In the genomic region with DNA sequence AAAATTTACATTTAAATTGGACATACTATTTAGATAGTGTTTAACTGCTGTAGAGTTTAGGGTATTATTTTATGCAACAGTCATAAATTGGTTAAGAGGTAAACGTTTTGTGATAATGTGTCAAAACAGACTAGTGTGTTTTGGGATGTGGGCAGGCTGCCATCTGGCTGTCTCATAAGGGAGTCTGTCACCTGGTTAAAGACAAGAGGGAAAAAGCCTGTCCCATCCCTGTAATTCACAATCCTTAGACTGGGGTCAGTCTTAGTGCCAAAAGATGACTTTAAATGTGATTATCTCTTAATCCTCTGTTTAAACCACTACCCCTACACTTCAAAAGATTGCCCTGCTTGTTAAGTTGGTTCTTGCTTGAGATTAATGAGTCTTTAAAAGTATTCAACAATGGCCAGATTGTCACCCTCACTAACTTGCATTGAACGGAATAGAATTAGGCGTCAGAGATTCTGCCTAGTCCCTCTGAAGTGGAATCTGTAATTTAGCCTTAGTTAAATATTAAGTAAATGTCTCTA, we compare ENCODE assay signal across 11 cellular contexts. TPM values are rescaled to one million over a fixed set of nuclear protein-coding genes. Genes with fewer than 3 reads are reported as not detected.
A peak's percentile ranks its signal among the peaks of the same experiment; 100 is the strongest.
DNase-seq lines count a peak whose midpoint lies in the region; ATAC-seq and TF ChIP-seq lines count a peak whose summit lies in the region.
"Had no signal": no experiment of that assay in that cellular context is flagged by ENCODE, and none has a peak within 500 bp of the region (broad histone marks: within the 10 kb centered on the region; RNA-seq: fewer than 3 reads in every experiment).

No MANE protein-coding gene starts in this region.

- no peak for TF ChIP-seq CTCF in Calu3 (IDR thresholded peaks at IDR 0.05; ENCODE audit: unreplicated experiment)

- no peak overlapping the region for H3K27ac Mint-ChIP-seq in Calu3 (ENCODE audit: unreplicated experiment)
- H3K27ac Mint-ChIP-seq: progenitor cell of endocrine pancreas had no signal

- no peaks in the 10 kb centered on the region for H3K4me1 Mint-ChIP-seq in Calu3 (ENCODE audit: low read depth, unreplicated experiment)

- H3K4me3 Mint-ChIP-seq in Calu3 (ENCODE audit: low read depth, unreplicated experiment): no peak overlapping the region

- CTCF ChIA-PET in Calu3 (lab: Charles Lee): interaction anchor here (0.6 to 1.2 kb wide), 2 partner anchors 16 to 166 kb away, joined by 3 to 8 read pairs; no protein-coding TSS in a partner anchor

- H3K27me3 Mint-ChIP-seq in Calu3 (ENCODE audit: unreplicated experiment): no peaks in the 10 kb centered on the region

- intact Hi-C loops in Calu3 (cut with micrococcal nuclease; ENCODE audit: unreplicated experiment): loop anchor here (2.0 to 5.0 kb wide), 2 partner anchors 56 to 165 kb away; no protein-coding TSS in a partner anchor

- H3K9me3 Mint-ChIP-seq in Calu3 (ENCODE audit: low read depth, unreplicated experiment): no peaks in the 10 kb centered on the region

- DNase-seq in Calu3 (peak; percentile 16), NCI-H1694 (lab: John Stamatoyannopoulos, UW) (peak; percentile 61), cerebellar cortex (ENCODE audit: low spot score) (peak; percentile 61), retina (no peak)
- no peak for DNase-seq in stimulated activated naive CD8-positive, alpha-beta T cell treated with anti-CD3 and anti-CD28 coated beads, Interleukin-15, Interleukin-2, amounts not matched to agents 100 U/mL and 50 U/mL, for 24 hours
- DNase-seq in stimulated activated CD4-positive, alpha-beta T cell treated with anti-CD3 and anti-CD28 coated beads, Interleukin-2, amount 100 ng/mL, for 24 hours: no peak
- DNase-seq: NCI-H774, tibial artery had no signal

- peak; percentile 39 for ATAC-seq in GM18498 (IDR thresholded peaks at IDR 0.05; ENCODE audit: unreplicated experiment)
- ATAC-seq in stimulated activated naive CD8-positive, alpha-beta T cell treated with anti-CD3 and anti-CD28 coated beads, Interleukin-15, Interleukin-2, amounts not matched to agents 100 U/mL and 50 U/mL, for 24 hours: no peak
- ATAC-seq in activated CD4-positive, CD25-positive, alpha-beta regulatory T cell treated with anti-CD3 and anti-CD28 coated beads, Interleukin-2, amount 50 U/mL, for 24 hours: no peak

- H3K36me3 Mint-ChIP-seq in Calu3 (ENCODE audit: insufficient read depth, unreplicated experiment): peaks cover 17% of the 10 kb centered on the region

- no TSS peak for BruUV-seq in Calu3 (replicated peaks; lab: Mats Ljungman, UMichigan)

RNA-seq across cellular contexts. Expression of a gene that starts 59.2 kb away (rescaled TPM):
- total RNA-seq in Calu3 (2022): 48.8 and 56.9 TPM in 2 replicates

Comparison
In these comparisons a context has a peak if more than half of its experiments do, and no peak if none do; other contexts are left out.
1. DNase-seq: peak in Calu3 (single experiment), NCI-H1694 (single experiment) and cerebellar cortex (single experiment); none in stimulated activated naive CD8-positive, alpha-beta T cell treated with anti-CD3 and anti-CD28 coated beads, Interleukin-15, Interleukin-2, amounts not matched to agents 100 U/mL and 50 U/mL, for 24 hours (single experiment), retina (single experiment) and stimulated activated CD4-positive, alpha-beta T cell treated with anti-CD3 and anti-CD28 coated beads, Interleukin-2, amount 100 ng/mL, for 24 hours (0 of 2).